Comparison of ENCODE assay signal across 21 cellular contexts in the genomic region with DNA sequence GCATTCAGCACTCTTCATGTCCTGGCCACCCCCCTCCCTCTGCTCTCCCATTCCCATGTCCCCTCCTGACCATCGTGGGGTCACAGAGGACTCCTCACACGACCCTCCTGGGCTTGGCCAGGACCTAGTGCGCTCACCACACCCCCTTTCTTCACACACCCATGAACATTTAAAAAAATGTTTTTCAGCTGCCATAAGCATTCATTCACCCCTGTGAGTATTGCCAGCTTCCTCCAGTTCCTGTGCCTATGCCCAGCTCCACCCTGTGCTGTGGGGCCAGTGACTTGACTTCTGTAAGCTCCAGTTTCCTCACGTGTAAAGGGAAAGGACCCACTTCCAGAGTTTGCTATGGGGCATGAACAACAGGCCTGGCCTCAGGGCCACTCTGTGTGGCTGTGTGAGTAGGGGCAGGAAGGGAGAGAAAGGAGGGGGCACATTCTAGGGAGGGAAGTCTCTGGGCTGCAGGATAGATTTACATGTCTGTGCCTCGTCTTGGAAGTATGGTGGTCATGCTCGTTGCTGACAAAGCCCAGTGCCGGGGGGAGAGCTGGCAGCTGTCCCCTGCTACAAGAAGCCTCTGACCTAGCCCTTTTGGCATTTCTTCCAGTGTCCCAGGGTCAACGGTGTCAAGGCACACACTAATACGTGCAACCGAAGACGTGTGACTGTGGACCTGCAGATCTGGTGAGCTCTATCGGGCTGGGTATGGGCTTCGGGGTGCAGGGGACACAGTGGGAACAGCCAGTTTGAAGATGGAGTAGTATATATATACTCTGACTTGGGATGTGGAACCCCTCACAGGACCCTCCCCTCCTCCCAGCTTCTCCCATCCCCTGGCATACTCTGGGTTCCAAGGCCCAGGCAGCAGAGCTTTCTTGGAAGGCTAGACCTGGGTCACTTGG. TPM values are rescaled to one million over a fixed set of nuclear protein-coding genes. Genes with fewer than 3 reads are reported as not detected.
A peak's percentile ranks its signal among the peaks of the same experiment; 100 is the strongest.
DNase-seq lines count a peak whose midpoint lies in the region; FAIRE-seq and TF ChIP-seq lines count a peak whose summit lies in the region.
"Had no signal": no experiment of that assay in that cellular context is flagged by ENCODE, and none has a peak within 500 bp of the region (broad histone marks: within the 10 kb centered on the region; RNA-seq: fewer than 3 reads in every experiment).

No MANE protein-coding gene starts in this region.

- peak overlapping the region; percentile 8 for H3K4me3 Mint-ChIP-seq in astrocyte (ENCODE audit: unreplicated experiment)
- H3K4me3 Mint-ChIP-seq in type B pancreatic cell, result no peak overlapping the region
- H3K4me3 Mint-ChIP-seq: CD14-positive monocyte had no signal

- H3K27me3 Mint-ChIP-seq in astrocyte (ENCODE audit: low read depth, unreplicated experiment) (peaks cover 10% of the 10 kb centered on the region), type B pancreatic cell (no peaks in the 10 kb centered on the region)

- H3K27ac Mint-ChIP-seq in astrocyte (ENCODE audit: unreplicated experiment), result no peak overlapping the region
- no peak overlapping the region for H3K27ac Mint-ChIP-seq in type B pancreatic cell
- H3K27ac Mint-ChIP-seq: CD14-positive monocyte had no signal

- H3K27me3 ChIP-seq in astrocyte (ENCODE audit: insufficient read depth, low read length), result no peaks in the 10 kb centered on the region

- H4K20me1 ChIP-seq in astrocyte (ENCODE audit: insufficient read depth, low read length), result no peaks in the 10 kb centered on the region

- H3K4me3 ChIP-seq in astrocyte (ENCODE audit: insufficient read depth, low read depth, low read length), result no peak overlapping the region
- H3K4me3 ChIP-seq: GM23248, PC-9 had no signal

- TF ChIP-seq CTCF in astrocyte (IDR thresholded peaks at IDR 0.05; ENCODE audit: insufficient read depth, low read depth, low read length), result no peak
- no peak for TF ChIP-seq CTCF in type B pancreatic cell (conservative IDR thresholded peaks at IDR 0.05)

- H2AFZ ChIP-seq in astrocyte (ENCODE audit: low read depth, low read length), result no peak overlapping the region
- H2AFZ ChIP-seq: GM23248, PC-9 had no signal

- H3K79me2 ChIP-seq in astrocyte (ENCODE audit: insufficient read depth, low read length), result no peaks in the 10 kb centered on the region

- no peaks in the 10 kb centered on the region for H3K36me3 ChIP-seq in astrocyte (ENCODE audit: insufficient read depth, low read length)

- H3K9me3 Mint-ChIP-seq in astrocyte (ENCODE audit: unreplicated experiment), result peaks cover 2% of the 10 kb centered on the region
- H3K9me3 Mint-ChIP-seq in type B pancreatic cell, result no peaks in the 10 kb centered on the region
- H3K9me3 Mint-ChIP-seq: CD14-positive monocyte had no signal

- peak; percentile 52 for DNase-seq in activated effector memory CD4-positive, alpha-beta T cell treated with anti-CD3 and anti-CD28 coated beads, Interleukin-2, amount 50 U/mL, for 16 hours
- no peak for DNase-seq in activated effector memory CD4-positive, alpha-beta T cell treated with Interleukin-2 at 50 U/mL for 16 hours
- DNase-seq in astrocyte (ENCODE audit: low read depth), result no peak
- DNase-seq in mesenteric fat pad (ENCODE audit: low spot score), result peak; percentile 62
- DNase-seq in type B pancreatic cell (ENCODE audit: extremely low spot score, unreplicated experiment), result peak; percentile 58
- DNase-seq in GM03348 (ENCODE audit: low spot score), result no peak
- DNase-seq in germinal center (ENCODE audit: low spot score), result no peak
- DNase-seq in hippocampal formation (lab: John Stamatoyannopoulos, UW), result no peak
- DNase-seq: COR-L47, DMS79, KG1, NCI-H1092, NCI-H1694 treated with DMSO at 0.1 percent for 48 hours, NCI-H774, PC-9 had no signal

- no peaks in the 10 kb centered on the region for H3K4me1 ChIP-seq in astrocyte (ENCODE audit: insufficient read depth, low read length)

- FAIRE-seq in astrocyte (lab: Jason Lieb, UNC), result no peak
- FAIRE-seq: GM12892, GM19239, HTR-8/SVneo had no signal

- H3K4me2 ChIP-seq in astrocyte (ENCODE audit: low read length), result no peak overlapping the region
- H3K4me2 ChIP-seq: PC-9 had no signal

- no peak overlapping the region for H3K27ac ChIP-seq in astrocyte (ENCODE audit: low read depth, low read length)
- H3K27ac ChIP-seq: GM23248, PC-9 had no signal

- H3K4me1 Mint-ChIP-seq in astrocyte (ENCODE audit: low read depth, unreplicated experiment) (peaks cover 6% of the 10 kb centered on the region), type B pancreatic cell (ENCODE audit: unreplicated experiment) (no peaks in the 10 kb centered on the region)

- H3K36me3 Mint-ChIP-seq in astrocyte (ENCODE audit: low read depth, unreplicated experiment), result peaks cover 18% of the 10 kb centered on the region
- no peaks in the 10 kb centered on the region for H3K36me3 Mint-ChIP-seq in type B pancreatic cell
- H3K36me3 Mint-ChIP-seq: CD14-positive monocyte had no signal

- no peaks in the 10 kb centered on the region for H3K9me3 ChIP-seq in astrocyte (ENCODE audit: insufficient read depth, low read depth, low read length)

- no peak overlapping the region for H3K9ac ChIP-seq in astrocyte (ENCODE audit: low read length)
- H3K9ac ChIP-seq: GM23248 had no signal

RNA-seq across cellular contexts. Expression of a gene that starts 22.8 kb away (rescaled TPM):
- total RNA-seq in astrocyte (2.0 and 2.6 TPM in 2 replicates), mesenteric fat pad (0.19 TPM), type B pancreatic cell (ENCODE audit: low replicate concordance) (1.6 and 2.0 TPM in 2 replicates)
- total RNA-seq: G401 had no signal

Comparison
In these comparisons a context has a peak if more than half of its experiments do, and no peak if none do; other contexts are left out.
1. DNase-seq: peak in activated effector memory CD4-positive, alpha-beta T cell treated with anti-CD3 and anti-CD28 coated beads, Interleukin-2, amount 50 U/mL, for 16 hours (single experiment), mesenteric fat pad (single experiment) and type B pancreatic cell (single experiment); none in activated effector memory CD4-positive, alpha-beta T cell treated with Interleukin-2 at 50 U/mL for 16 hours (single experiment), astrocyte (single experiment), GM03348 (single experiment), germinal center (single experiment) and hippocampal formation (0 of 2).